20 cellular contexts compared by ENCODE assay signal in genomic region chr12:59405992-59406391, GRCh38.
"Had no signal": no experiment of that assay in that cellular context is flagged by ENCODE, and none has a peak within 500 bp of the region (broad histone marks: within the 10 kb centered on the region; RNA-seq: fewer than 3 reads in every experiment).

No MANE protein-coding gene starts in this region.

- H3K4me3 Mint-ChIP-seq: activated T-cell treated with anti-CD3 and anti-CD28 coated beads, Interleukin-2, amount 50 U/mL, for 4 hours; dendritic cell treated with granulocyte-macrophage colony-stimulating factor and Interleukin-4, amounts not matched to agents 40 ng/mL and 50 ng/mL, for 4 days; effector memory CD8-positive, alpha-beta T cell; immature natural killer cell; natural killer cell treated with Interleukin-12 subunit alpha and Interleukin-12 subunit beta and Interleukin-15 and Interleukin-18, amount 100 ng/mL, for 72 hours; stimulated activated naive CD8-positive, alpha-beta T cell treated with anti-CD3 and anti-CD28 coated beads, Interleukin-15, Interleukin-2, amounts not matched to agents 100 ng/mL and 50 ng/mL, for 24 hours had no signal

- H3K4me1 ChIP-seq: ascending aorta, breast epithelium, gastrocnemius medialis, right atrium auricular region had no signal

- H3K27ac ChIP-seq: ascending aorta, breast epithelium, epithelial cell of prostate, gastrocnemius medialis, heart left ventricle, right atrium auricular region, skin epidermis, upper lobe of right lung had no signal

- ATAC-seq: activated T-cell treated with anti-CD3 and anti-CD28 coated beads, Interleukin-2, amount 50 U/mL, for 4 hours; effector memory CD8-positive, alpha-beta T cell; gastrocnemius medialis; heart left ventricle; natural killer cell treated with Interleukin-12 subunit alpha and Interleukin-12 subunit beta and Interleukin-15 and Interleukin-18, amount 100 ng/mL, for 72 hours; upper lobe of right lung had no signal

- H3K9me3 ChIP-seq: ascending aorta, breast epithelium, gastrocnemius medialis, heart left ventricle, right atrium auricular region, upper lobe of right lung had no signal

- H3K27me3 ChIP-seq: ascending aorta, breast epithelium, gastrocnemius medialis, heart left ventricle, right atrium auricular region, upper lobe of right lung had no signal

- H3K4me1 Mint-ChIP-seq: immature natural killer cell had no signal

- H3K27ac Mint-ChIP-seq: dendritic cell treated with granulocyte-macrophage colony-stimulating factor and Interleukin-4, amounts not matched to agents 40 ng/mL and 50 ng/mL, for 4 days; effector memory CD8-positive, alpha-beta T cell; immature natural killer cell; natural killer cell treated with Interleukin-12 subunit alpha and Interleukin-12 subunit beta and Interleukin-15 and Interleukin-18, amount 100 ng/mL, for 72 hours; stimulated activated naive CD8-positive, alpha-beta T cell treated with anti-CD3 and anti-CD28 coated beads, Interleukin-15, Interleukin-2, amounts not matched to agents 100 ng/mL and 50 ng/mL, for 24 hours had no signal

- H3K9me3 Mint-ChIP-seq: activated T-cell treated with anti-CD3 and anti-CD28 coated beads, Interleukin-2, amount 50 U/mL, for 4 hours; dendritic cell treated with granulocyte-macrophage colony-stimulating factor and Interleukin-4, amounts not matched to agents 40 ng/mL and 50 ng/mL, for 4 days; effector memory CD8-positive, alpha-beta T cell; immature natural killer cell; natural killer cell treated with Interleukin-12 subunit alpha and Interleukin-12 subunit beta and Interleukin-15 and Interleukin-18, amount 100 ng/mL, for 72 hours; stimulated activated naive CD8-positive, alpha-beta T cell treated with anti-CD3 and anti-CD28 coated beads, Interleukin-15, Interleukin-2, amounts not matched to agents 100 ng/mL and 50 ng/mL, for 24 hours had no signal

- H3K36me3 ChIP-seq: ascending aorta, breast epithelium, gastrocnemius medialis, heart left ventricle, right atrium auricular region, upper lobe of right lung had no signal

- DNase-seq: activated CD4-positive, alpha-beta T cell treated with anti-CD3 and anti-CD28 coated beads, Interleukin-2, amount 50 U/mL, for 48 hours; activated CD4-positive, CD25-positive, alpha-beta regulatory T cell treated with anti-CD3 and anti-CD28 coated beads, Interleukin-2, amount 50 U/mL, for 72 hours; activated T-cell treated with anti-CD3 and anti-CD28 coated beads, Interleukin-2, amount 50 U/mL, for 4 hours; cerebellar nuclear complex; effector memory CD8-positive, alpha-beta T cell; gastrocnemius medialis; heart left ventricle; immature natural killer cell; nucleus accumbens; stimulated activated CD4-positive, alpha-beta T cell treated with anti-CD3 and anti-CD28 coated beads, Interleukin-15, amount 100 ng/mL, for 24 hours; stimulated activated CD4-positive, alpha-beta T cell treated with anti-CD3 and anti-CD28 coated beads, Interleukin-4, amount 100 ng/mL, for 1 hour; upper lobe of right lung had no signal

- H3K4me3 ChIP-seq: ascending aorta, breast epithelium, gastrocnemius medialis, heart left ventricle, right atrium auricular region, skin epidermis, upper lobe of right lung had no signal

- H3K36me3 Mint-ChIP-seq: immature natural killer cell; natural killer cell treated with Interleukin-12 subunit alpha and Interleukin-12 subunit beta and Interleukin-15 and Interleukin-18, amount 100 ng/mL, for 72 hours had no signal

- H3K27me3 Mint-ChIP-seq: stimulated activated naive CD8-positive, alpha-beta T cell treated with anti-CD3 and anti-CD28 coated beads, Interleukin-15, Interleukin-2, amounts not matched to agents 100 ng/mL and 50 ng/mL, for 24 hours had no signal
